9 cellular contexts compared by ENCODE assay signal in the genomic region with DNA sequence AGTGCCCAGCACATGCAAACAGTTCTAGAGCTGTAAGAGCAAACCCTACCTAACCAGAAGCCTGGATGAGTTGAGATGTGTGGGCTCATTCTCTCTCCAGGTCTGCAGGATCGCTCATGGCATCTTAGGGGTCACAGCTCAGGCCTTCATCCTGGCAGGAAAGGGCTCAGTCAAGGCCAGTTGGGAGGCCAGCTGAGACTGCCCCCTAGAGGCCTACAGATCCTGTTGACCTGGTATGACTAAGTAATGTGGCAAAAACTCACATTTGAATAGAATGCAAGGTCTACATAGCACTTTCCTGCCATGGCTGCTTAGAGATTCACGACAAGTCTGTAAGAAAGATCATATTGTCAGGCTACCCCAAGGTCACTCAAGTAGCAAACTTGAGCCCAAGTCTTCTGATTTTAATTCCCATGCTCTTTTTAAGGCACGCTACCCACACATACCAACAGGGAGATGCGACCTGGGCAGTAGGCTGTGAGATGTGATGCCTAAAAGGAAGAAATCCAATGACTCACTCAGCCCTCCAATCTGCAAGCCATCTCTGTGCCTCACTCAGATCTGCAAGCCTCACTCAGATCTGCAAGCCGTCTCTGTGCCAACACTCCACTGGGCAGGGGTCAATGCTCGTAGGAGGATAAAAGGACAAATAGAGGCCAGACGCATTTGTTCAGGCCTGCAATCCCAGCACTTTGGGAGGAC. TPM values are rescaled to one million over a fixed set of nuclear protein-coding genes. Genes with fewer than 3 reads are reported as not detected.
A peak's percentile ranks its signal among the peaks of the same experiment; 100 is the strongest.
DNase-seq lines count a peak whose midpoint lies in the region; ATAC-seq and TF ChIP-seq lines count a peak whose summit lies in the region.
"Had no signal": no experiment of that assay in that cellular context is flagged by ENCODE, and none has a peak within 500 bp of the region (broad histone marks: within the 10 kb centered on the region; RNA-seq: fewer than 3 reads in every experiment).

No MANE protein-coding gene starts in this region.

- H3K27me3 ChIP-seq in liver (ENCODE audit: control insufficient read depth in 4 of 4, insufficient read depth in 4 of 4, low read length in 3 of 4) = no peaks in the 10 kb centered on the region

- H3K36me3 ChIP-seq in liver (ENCODE audit: control insufficient read depth in 4 of 4, insufficient read depth in 3 of 4, low read depth in 1 of 4, low read length in 3 of 4) = no peaks in the 10 kb centered on the region

- DNase-seq in activated T-cell treated with anti-CD3 and anti-CD28 coated beads, Interleukin-2, amount 50 U/mL, for 72 hours = peak; percentile 23 to 26
- DNase-seq in activated T-cell treated with anti-CD3 and anti-CD28 coated beads, Interleukin-2, amount 50 U/mL, for 4 hours = no peak
- DNase-seq in NB4 (ENCODE audit: low read depth) (peak; percentile 56), amniotic epithelial cell (ENCODE audit: low read depth) (peak; percentile 35), activated gamma-delta T cell treated with Interleukin-2 at 50 U/mL for 16 hours (no peak)
- DNase-seq in activated T-cell treated with anti-CD3 and anti-CD28 coated beads, Interleukin-2, amount 50 U/mL, for 1 hour = no peak

- H3K27ac Mint-ChIP-seq in activated T-cell treated with anti-CD3 and anti-CD28 coated beads, Interleukin-2, amount 50 U/mL, for 72 hours = no peak overlapping the region
- H3K27ac Mint-ChIP-seq: activated naive CD4-positive, alpha-beta T cell treated with anti-CD3 and anti-CD28 coated beads, Interleukin-2, amount 50 U/mL, for 24 hours had no signal

- H3K4me3 Mint-ChIP-seq in activated T-cell treated with anti-CD3 and anti-CD28 coated beads, Interleukin-2, amount 50 U/mL, for 72 hours = no peak overlapping the region
- H3K4me3 Mint-ChIP-seq in activated T-cell treated with anti-CD3 and anti-CD28 coated beads, Interleukin-2, amount 50 U/mL, for 4 hours = no peak overlapping the region
- H3K4me3 Mint-ChIP-seq: activated naive CD4-positive, alpha-beta T cell treated with anti-CD3 and anti-CD28 coated beads, Interleukin-2, amount 50 U/mL, for 24 hours had no signal

- H3K36me3 Mint-ChIP-seq in activated T-cell treated with anti-CD3 and anti-CD28 coated beads, Interleukin-2, amount 50 U/mL, for 72 hours (ENCODE audit: insufficient read depth in 2 of 2) = peaks cover 6 to 8% of the 10 kb centered on the region in 2 donors
- H3K36me3 Mint-ChIP-seq in activated T-cell treated with anti-CD3 and anti-CD28 coated beads, Interleukin-2, amount 50 U/mL, for 4 hours (ENCODE audit: insufficient read depth) = no peaks in the 10 kb centered on the region

- no peaks in the 10 kb centered on the region for H3K4me1 ChIP-seq in liver (ENCODE audit: control insufficient read depth in 4 of 4, insufficient read depth in 4 of 4, low read length in 3 of 4)

- no peak overlapping the region for H3K27ac ChIP-seq in liver (ENCODE audit: low read depth in 1 of 2, low read length in 2 of 2)

- peak; percentile 88 to 95 for TF ChIP-seq RAD21 in liver (IDR thresholded peaks at IDR 0.05)

- H3K27me3 Mint-ChIP-seq in activated T-cell treated with anti-CD3 and anti-CD28 coated beads, Interleukin-2, amount 50 U/mL, for 72 hours (ENCODE audit: low read depth) = no peaks in the 10 kb centered on the region
- no peaks in the 10 kb centered on the region for H3K27me3 Mint-ChIP-seq in activated T-cell treated with anti-CD3 and anti-CD28 coated beads, Interleukin-2, amount 50 U/mL, for 4 hours (ENCODE audit: low read depth)
- H3K27me3 Mint-ChIP-seq: activated naive CD4-positive, alpha-beta T cell treated with anti-CD3 and anti-CD28 coated beads, Interleukin-2, amount 50 U/mL, for 24 hours had no signal

- H3K4me3 ChIP-seq in NB4 (ENCODE audit: low read depth, low read length) (no peak overlapping the region), liver (ENCODE audit: low read depth in 1 of 3, low read length in 3 of 3) (no peak overlapping the region)

- no peaks in the 10 kb centered on the region for H3K4me1 Mint-ChIP-seq in activated T-cell treated with anti-CD3 and anti-CD28 coated beads, Interleukin-2, amount 50 U/mL, for 72 hours (ENCODE audit: low read depth)
- no peaks in the 10 kb centered on the region for H3K4me1 Mint-ChIP-seq in activated T-cell treated with anti-CD3 and anti-CD28 coated beads, Interleukin-2, amount 50 U/mL, for 4 hours (ENCODE audit: low read depth)
- H3K4me1 Mint-ChIP-seq: activated naive CD4-positive, alpha-beta T cell treated with anti-CD3 and anti-CD28 coated beads, Interleukin-2, amount 50 U/mL, for 24 hours had no signal

- H3K9me3 ChIP-seq in liver (ENCODE audit: control insufficient read depth in 4 of 4, low read length in 3 of 4) = peaks cover 0 to 4% (median 1%) of the 10 kb centered on the region in 4 donors

- H3K9ac ChIP-seq in liver (ENCODE audit: low read depth in 1 of 2, low read length in 2 of 2) = no peak overlapping the region

- 72% methylated on average over 7 of the region's 7 CpGs for WGBS in liver

- ATAC-seq in activated T-cell treated with anti-CD3 and anti-CD28 coated beads, Interleukin-2, amount 50 U/mL, for 72 hours (replicated peaks in 1 of 2) = peak in 1 of 2 donors; percentile 61
- no peak for ATAC-seq in activated T-cell treated with anti-CD3 and anti-CD28 coated beads, Interleukin-2, amount 50 U/mL, for 4 hours
- no peak for ATAC-seq in HG02970 (IDR thresholded peaks at IDR 0.05; ENCODE audit: low FRiP score, unreplicated experiment)

- TF ChIP-seq CTCF in NB4 (IDR thresholded peaks at IDR 0.05; ENCODE audit: low read depth, low read length) (peak; percentile 61), liver (IDR thresholded peaks at IDR 0.05; ENCODE audit: low read depth, low read length, missing input control) (peak; percentile 56)

- peaks cover 6 to 7% of the 10 kb centered on the region in 2 donors for H3K9me3 Mint-ChIP-seq in activated T-cell treated with anti-CD3 and anti-CD28 coated beads, Interleukin-2, amount 50 U/mL, for 72 hours
- H3K9me3 Mint-ChIP-seq in activated T-cell treated with anti-CD3 and anti-CD28 coated beads, Interleukin-2, amount 50 U/mL, for 4 hours = peaks cover 11% of the 10 kb centered on the region

- no peak for TF ChIP-seq POLR2A in NB4 (IDR thresholded peaks at IDR 0.05; ENCODE audit: extremely low read depth, insufficient read length)

TF ChIP-seq in liver, 16 proteins besides CTCF, POLR2A, EP300 and RAD21:
- TF ChIP-seq, protein P1, sequence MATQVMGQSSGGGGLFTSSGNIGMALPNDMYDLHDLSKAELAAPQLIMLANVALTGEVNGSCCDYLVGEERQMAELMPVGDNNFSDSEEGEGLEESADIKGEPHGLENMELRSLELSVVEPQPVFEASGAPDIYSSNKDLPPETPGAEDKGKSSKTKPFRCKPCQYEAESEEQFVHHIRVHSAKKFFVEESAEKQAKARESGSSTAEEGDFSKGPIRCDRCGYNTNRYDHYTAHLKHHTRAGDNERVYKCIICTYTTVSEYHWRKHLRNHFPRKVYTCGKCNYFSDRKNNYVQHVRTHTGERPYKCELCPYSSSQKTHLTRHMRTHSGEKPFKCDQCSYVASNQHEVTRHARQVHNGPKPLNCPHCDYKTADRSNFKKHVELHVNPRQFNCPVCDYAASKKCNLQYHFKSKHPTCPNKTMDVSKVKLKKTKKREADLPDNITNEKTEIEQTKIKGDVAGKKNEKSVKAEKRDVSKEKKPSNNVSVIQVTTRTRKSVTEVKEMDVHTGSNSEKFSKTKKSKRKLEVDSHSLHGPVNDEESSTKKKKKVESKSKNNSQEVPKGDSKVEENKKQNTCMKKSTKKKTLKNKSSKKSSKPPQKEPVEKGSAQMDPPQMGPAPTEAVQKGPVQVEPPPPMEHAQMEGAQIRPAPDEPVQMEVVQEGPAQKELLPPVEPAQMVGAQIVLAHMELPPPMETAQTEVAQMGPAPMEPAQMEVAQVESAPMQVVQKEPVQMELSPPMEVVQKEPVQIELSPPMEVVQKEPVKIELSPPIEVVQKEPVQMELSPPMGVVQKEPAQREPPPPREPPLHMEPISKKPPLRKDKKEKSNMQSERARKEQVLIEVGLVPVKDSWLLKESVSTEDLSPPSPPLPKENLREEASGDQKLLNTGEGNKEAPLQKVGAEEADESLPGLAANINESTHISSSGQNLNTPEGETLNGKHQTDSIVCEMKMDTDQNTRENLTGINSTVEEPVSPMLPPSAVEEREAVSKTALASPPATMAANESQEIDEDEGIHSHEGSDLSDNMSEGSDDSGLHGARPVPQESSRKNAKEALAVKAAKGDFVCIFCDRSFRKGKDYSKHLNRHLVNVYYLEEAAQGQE (IDR thresholded peaks at IDR 0.05) = no peak
- no peak for TF ChIP-seq GABPA (IDR thresholded peaks at IDR 0.05 in 1 of 2, conservative IDR thresholded peaks at IDR 0.05 in 1 of 2)

RNA-seq across cellular contexts. Expression of a gene that starts 5.1 kb away (rescaled TPM):
- not detected for total RNA-seq in activated T-cell treated with anti-CD3 and anti-CD28 coated beads, Interleukin-2, amount 50 U/mL, for 72 hours
- not detected for total RNA-seq in activated T-cell treated with anti-CD3 and anti-CD28 coated beads, Interleukin-2, amount 50 U/mL, for 4 hours
- under 1 TPM in 1 of 2 donors, not detected in 1; 0.08 TPM for total RNA-seq in liver
- polyA plus RNA-seq in liver = under 1 TPM in 1 of 2 donors, not detected in 1; 0.16 TPM

RNA-seq across cellular contexts. Expression of a gene that starts 41.7 kb away (rescaled TPM):
- 10 to 100 TPM; 37.8 to 58.8 TPM for total RNA-seq in activated T-cell treated with anti-CD3 and anti-CD28 coated beads, Interleukin-2, amount 50 U/mL, for 72 hours
- 10 to 100 TPM; 19.0 to 25.1 (median 19.2) TPM for total RNA-seq in activated T-cell treated with anti-CD3 and anti-CD28 coated beads, Interleukin-2, amount 50 U/mL, for 4 hours
- total RNA-seq in liver = 10 to 100 TPM; 11.2 to 20.7 TPM
- polyA plus RNA-seq in liver = 10 to 100 TPM; 11.5 to 19.4 TPM

Comparison
In these comparisons a context has a peak if more than half of its experiments do, and no peak if none do; other contexts are left out.
1. DNase-seq: peak in activated T-cell treated with anti-CD3 and anti-CD28 coated beads, Interleukin-2, amount 50 U/mL, for 72 hours (2 of 2), NB4 (single experiment) and amniotic epithelial cell (single experiment); none in activated T-cell treated with anti-CD3 and anti-CD28 coated beads, Interleukin-2, amount 50 U/mL, for 4 hours (single experiment), activated gamma-delta T cell treated with Interleukin-2 at 50 U/mL for 16 hours (single experiment) and activated T-cell treated with anti-CD3 and anti-CD28 coated beads, Interleukin-2, amount 50 U/mL, for 1 hour (single experiment).